In genomic region chr12:98595152-98595988, GRCh38 we compare ENCODE assay signal across 8 cellular contexts. TPM values are rescaled to one million over a fixed set of nuclear protein-coding genes. Genes with fewer than 3 reads are reported as not detected.
DNase-seq lines count a peak whose midpoint lies in the region; ATAC-seq, FAIRE-seq and TF ChIP-seq lines count a peak whose summit lies in the region.

No MANE protein-coding gene starts in this region.

- H3K9me3 ChIP-seq in CD4-positive, alpha-beta memory T cell (ENCODE audit: control insufficient read depth in 1 of 2, low read length in 2 of 2): no peaks in the 10 kb centered on the region
- no peaks in the 10 kb centered on the region for H3K9me3 ChIP-seq in mucosa of stomach (ENCODE audit: control insufficient read depth, low read length)

- peak overlapping the region; percentile 91 to 99 (median 98) for H3K27ac Mint-ChIP-seq in CD4-positive, alpha-beta memory T cell

- H3K4me1 ChIP-seq in CD4-positive, alpha-beta memory T cell (ENCODE audit: insufficient read depth, low read length): peaks cover 34% of the 10 kb centered on the region
- peaks cover 5% of the 10 kb centered on the region for H3K4me1 ChIP-seq in mucosa of stomach (ENCODE audit: control insufficient read depth, insufficient read depth, low read length)

- no peak for FAIRE-seq in GM12892 (lab: Jason Lieb, UNC)

- no peak for TF ChIP-seq POLR2A in GM12892 (IDR thresholded peaks at IDR 0.05; ENCODE audit: low read depth, low read length)

- peak overlapping the region; percentile 96 for H3K9ac ChIP-seq in mucosa of stomach (ENCODE audit: low read length)

- peak overlapping the region; percentile 94 for H3K27ac ChIP-seq in CD4-positive, alpha-beta memory T cell (ENCODE audit: low read depth, low read length)

- peak overlapping the region; percentile 90 to 98 (median 96) for H3K4me3 Mint-ChIP-seq in CD4-positive, alpha-beta memory T cell

- intact Hi-C loops in CD4-positive, alpha-beta memory T cell (cut with micrococcal nuclease): no loop called here

- H3K9me3 Mint-ChIP-seq in CD4-positive, alpha-beta memory T cell: peaks cover 0 to 2% (median 0%) of the 10 kb centered on the region in 8 donors

- H3K27me3 Mint-ChIP-seq in CD4-positive, alpha-beta memory T cell: no peaks in the 10 kb centered on the region

- CTCF ChIA-PET in CD4-positive, alpha-beta memory T cell (lab: Charles Lee; ENCODE audit: partially characterized antibody): interaction anchor here (0.6 to 8.2 kb wide), 9 partner anchors 8 to 104 kb away, joined by 3 to 51 read pairs (median 4); partner anchors contain the start of genes APAF1 and IKBIP

- peaks cover 19 to 48% (median 31%) of the 10 kb centered on the region in 4 donors for H3K4me1 Mint-ChIP-seq in CD4-positive, alpha-beta memory T cell

- no peaks in the 10 kb centered on the region for H3K27me3 ChIP-seq in CD4-positive, alpha-beta memory T cell (ENCODE audit: insufficient read depth, low read length)
- H3K27me3 ChIP-seq in mucosa of stomach (ENCODE audit: control insufficient read depth, insufficient read depth, low read length): no peaks in the 10 kb centered on the region

- peaks cover 23% of the 10 kb centered on the region for H3K36me3 ChIP-seq in CD4-positive, alpha-beta memory T cell (ENCODE audit: insufficient read depth, low read length)
- peaks cover 18% of the 10 kb centered on the region for H3K36me3 ChIP-seq in mucosa of stomach (ENCODE audit: control insufficient read depth, insufficient read depth, low read length)

- H3K36me3 Mint-ChIP-seq in CD4-positive, alpha-beta memory T cell: peaks cover 11 to 56% of the 10 kb centered on the region in 2 donors

- POLR2A ChIA-PET in CD4-positive, alpha-beta memory T cell (lab: Charles Lee; ENCODE audit: partially characterized antibody): interaction anchor here (1.3 to 5.4 kb wide), 3 partner anchors 50 to 79 kb away, joined by 3 to 74 read pairs (median 44); partner anchors contain the start of genes APAF1, IKBIP and TMPO

- peak in 2 of 5 donors; percentile 12 to 57 for DNase-seq in CD4-positive, alpha-beta memory T cell
- DNase-seq in M059J (ENCODE audit: low read depth) (peak; percentile 70), GM12892 (ENCODE audit: insufficient read length) (no peak)
- DNase-seq in central memory CD4-positive, alpha-beta T cell: peak; percentile 14

- no peak for ATAC-seq in HG03039 (IDR thresholded peaks at IDR 0.05; ENCODE audit: unreplicated experiment)
- no peak for ATAC-seq in GM21367 (IDR thresholded peaks at IDR 0.05; ENCODE audit: unreplicated experiment)
- no peak for ATAC-seq in HG03159 (IDR thresholded peaks at IDR 0.05; ENCODE audit: unreplicated experiment)

- H3K4me3 ChIP-seq in CD4-positive, alpha-beta memory T cell (ENCODE audit: low read length in 2 of 2): peak overlapping the region; percentile 40 to 71
- H3K4me3 ChIP-seq in mucosa of stomach (ENCODE audit: low read length): peak overlapping the region; percentile 88

RNA-seq across cellular contexts. Expression of gene SLC25A3, which starts 1.9 kb away (rescaled TPM):
- total RNA-seq in CD4-positive, alpha-beta memory T cell: 100 to 1,000 TPM; 213 to 227 TPM
- 100 to 1,000 TPM; 297 to 304 TPM for polyA plus RNA-seq in CD4-positive, alpha-beta memory T cell
- 560 and 563 TPM in 2 replicates for total RNA-seq in M059J (2014; rRNA removed; shearing (Covaris generic))
- 709 TPM for polyA plus RNA-seq in GM12892 (2012; ENCODE audit: missing spikeins)

RNA-seq across cellular contexts. Expression of gene IKBIP, which starts 49.2 kb away (rescaled TPM):
- 1 to 10 TPM; 7.7 to 8.2 TPM for total RNA-seq in CD4-positive, alpha-beta memory T cell
- polyA plus RNA-seq in CD4-positive, alpha-beta memory T cell: 1 to 10 TPM; 6.5 to 7.4 TPM
- 69.8 and 92.7 TPM in 2 replicates for total RNA-seq in M059J (2014; rRNA removed; shearing (Covaris generic))
- 24.7 TPM for polyA plus RNA-seq in GM12892 (2012; ENCODE audit: missing spikeins)

RNA-seq across cellular contexts. Expression of gene APAF1, which starts 49.7 kb away (rescaled TPM):
- 10 to 100 TPM; 30.8 to 32.2 TPM for total RNA-seq in CD4-positive, alpha-beta memory T cell
- polyA plus RNA-seq in CD4-positive, alpha-beta memory T cell: 1 to 10 TPM; 5.3 to 9.3 TPM
- total RNA-seq in M059J (2014; rRNA removed; shearing (Covaris generic)): 19.5 and 19.7 TPM in 2 replicates
- polyA plus RNA-seq in GM12892 (2012; ENCODE audit: missing spikeins): 16.3 TPM
